2 cellular contexts compared by ENCODE assay signal in the genomic region with DNA sequence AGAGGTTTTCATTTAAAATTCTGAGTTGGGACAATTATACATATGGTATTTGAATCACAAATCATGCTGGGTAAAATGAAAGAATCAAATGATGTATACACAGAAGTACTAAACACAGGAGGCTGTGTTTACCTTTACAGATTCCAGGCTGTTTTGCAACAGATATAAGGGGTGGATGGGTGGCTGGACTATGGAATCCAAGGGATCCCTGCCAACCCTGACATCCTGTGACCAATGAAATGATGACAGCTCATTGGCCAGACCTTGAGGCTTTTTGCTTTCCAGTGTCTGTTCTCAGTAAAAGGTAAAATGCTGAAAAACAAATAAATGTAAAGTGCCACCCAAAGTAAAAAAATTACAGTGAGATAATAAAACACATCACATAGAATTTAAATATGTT.
TF ChIP-seq lines count a peak whose summit lies in the region.

No MANE protein-coding gene starts in this region.

TF ChIP-seq in IMR-90, 13 proteins besides CTCF, POLR2A, EP300 and RAD21:
- TF ChIP-seq MXI1 (IDR thresholded peaks at IDR 0.05; ENCODE audit: borderline replicate concordance, low read depth, low read length) = no peak
- TF ChIP-seq CEBPB (IDR thresholded peaks at IDR 0.05; ENCODE audit: low read depth, low read length) = peak; percentile 97
- TF ChIP-seq CHD1 (IDR thresholded peaks at IDR 0.05; ENCODE audit: low read depth, low read length) = no peak
- no peak for TF ChIP-seq BHLHE40 (IDR thresholded peaks at IDR 0.05; ENCODE audit: low read depth, low read length)

TF ChIP-seq in HepG2, 621 proteins besides CTCF, POLR2A, EP300 and RAD21 (continues in another document):
- TF ChIP-seq JUN (CRISPR knock-in tag; IDR thresholded peaks at IDR 0.05) (no peak), ZMYM2 (CRISPR knock-in tag; IDR thresholded peaks at IDR 0.05) (no peak), SOX13 (IDR thresholded peaks at IDR 0.05) (no peak), SOX13 (CRISPR knock-in tag; conservative IDR thresholded peaks at IDR 0.05 in 1 of 2, IDR thresholded peaks at IDR 0.05 in 1 of 2) (0 out of 4 replicates have a peak, but pooled peaks of 1 of the 2 experiments have one; percentile 17), NCOA2 (CRISPR knock-in tag; IDR thresholded peaks at IDR 0.05) (0 out of 2 replicates have a peak, but pooled peaks have one; percentile 26), NR2F1 (CRISPR knock-in tag; IDR thresholded peaks at IDR 0.05) (peak in 1 of 2 experiments; percentile 36; a peak in 1 of 4 replicates), ZNF709 (CRISPR knock-in tag; IDR thresholded peaks at IDR 0.05) (no peak), HMGA1 (CRISPR knock-in tag; conservative IDR thresholded peaks at IDR 0.05) (no peak), SOX5 (CRISPR knock-in tag; IDR thresholded peaks at IDR 0.05; ENCODE audit: borderline replicate concordance) (peak; percentile 20; the same call in 1 of the 2 replicates), NR2F6 (IDR thresholded peaks at IDR 0.05) (no peak), NR2F6 (CRISPR knock-in tag; IDR thresholded peaks at IDR 0.05) (no peak), FOXP1 (IDR thresholded peaks at IDR 0.05) (no peak), FOXP1 (CRISPR knock-in tag; IDR thresholded peaks at IDR 0.05) (peak; percentile 56), ARID3A (IDR thresholded peaks at IDR 0.05; ENCODE audit: low read depth, low read length) (peak; percentile 55; the same call in 1 of the 2 replicates), THAP11 (CRISPR knock-in tag; IDR thresholded peaks at IDR 0.05) (0 out of 2 replicates have a peak, but pooled peaks have one; percentile 18), ZNF644 (CRISPR knock-in tag; IDR thresholded peaks at IDR 0.05; ENCODE audit: low read depth) (peak; percentile 83), TFE3 (CRISPR knock-in tag; IDR thresholded peaks at IDR 0.05) (0 out of 2 replicates have a peak, but pooled peaks have one; percentile 28), ZMAT3 (CRISPR knock-in tag; conservative IDR thresholded peaks at IDR 0.05) (no peak), CEBPB (IDR thresholded peaks at IDR 0.05; ENCODE audit: borderline replicate concordance, low read depth, low read length) (peak; percentile 89), ZNF281 (CRISPR knock-in tag; IDR thresholded peaks at IDR 0.05; ENCODE audit: borderline replicate concordance) (peak; percentile 32; the same call in 1 of the 2 replicates), FOSL2 (CRISPR knock-in tag; IDR thresholded peaks at IDR 0.05) (peak; percentile 39; the same call in 1 of the 2 replicates), BCL6 (CRISPR knock-in tag; IDR thresholded peaks at IDR 0.05) (peak; percentile 47; the same call in 1 of the 2 replicates), ZNF331 (CRISPR knock-in tag; IDR thresholded peaks at IDR 0.05) (peak; percentile 12; the same call in 1 of the 2 replicates), ZMYM4 (CRISPR knock-in tag; IDR thresholded peaks at IDR 0.05) (peak; percentile 27; the same call in 1 of the 2 replicates), NFYC (CRISPR knock-in tag; IDR thresholded peaks at IDR 0.05) (peak; percentile 45; the same call in 1 of the 2 replicates), FOXA1 (IDR thresholded peaks at IDR 0.05) (0 out of 2 replicates have a peak, but pooled peaks have one; percentile 11), FOXA1 (CRISPR knock-in tag; IDR thresholded peaks at IDR 0.05) (peak; percentile 73), SRSF9 (IDR thresholded peaks at IDR 0.05; ENCODE audit: borderline replicate concordance, insufficient read depth, low read depth, low read length, poor library complexity, severe bottlenecking) (no peak), NKX3-1 (CRISPR knock-in tag; IDR thresholded peaks at IDR 0.05) (no peak), NFIC (IDR thresholded peaks at IDR 0.05; ENCODE audit: low read length) (peak; percentile 44; the same call in 1 of the 2 replicates), GABPA (IDR thresholded peaks at IDR 0.05; ENCODE audit: low read depth, low read length) (no peak), GABPA (CRISPR knock-in tag; IDR thresholded peaks at IDR 0.05; ENCODE audit: low read depth) (peak; percentile 58; the same call in 1 of the 2 replicates), MATR3 (CRISPR knock-in tag; IDR thresholded peaks at IDR 0.05) (no peak), NONO (IDR thresholded peaks at IDR 0.05) (no peak), NONO (CRISPR knock-in tag; conservative IDR thresholded peaks at IDR 0.05) (no peak), GATAD2A (CRISPR knock-in tag; IDR thresholded peaks at IDR 0.05) (peak; percentile 48)
- TF ChIP-seq, protein P1, sequence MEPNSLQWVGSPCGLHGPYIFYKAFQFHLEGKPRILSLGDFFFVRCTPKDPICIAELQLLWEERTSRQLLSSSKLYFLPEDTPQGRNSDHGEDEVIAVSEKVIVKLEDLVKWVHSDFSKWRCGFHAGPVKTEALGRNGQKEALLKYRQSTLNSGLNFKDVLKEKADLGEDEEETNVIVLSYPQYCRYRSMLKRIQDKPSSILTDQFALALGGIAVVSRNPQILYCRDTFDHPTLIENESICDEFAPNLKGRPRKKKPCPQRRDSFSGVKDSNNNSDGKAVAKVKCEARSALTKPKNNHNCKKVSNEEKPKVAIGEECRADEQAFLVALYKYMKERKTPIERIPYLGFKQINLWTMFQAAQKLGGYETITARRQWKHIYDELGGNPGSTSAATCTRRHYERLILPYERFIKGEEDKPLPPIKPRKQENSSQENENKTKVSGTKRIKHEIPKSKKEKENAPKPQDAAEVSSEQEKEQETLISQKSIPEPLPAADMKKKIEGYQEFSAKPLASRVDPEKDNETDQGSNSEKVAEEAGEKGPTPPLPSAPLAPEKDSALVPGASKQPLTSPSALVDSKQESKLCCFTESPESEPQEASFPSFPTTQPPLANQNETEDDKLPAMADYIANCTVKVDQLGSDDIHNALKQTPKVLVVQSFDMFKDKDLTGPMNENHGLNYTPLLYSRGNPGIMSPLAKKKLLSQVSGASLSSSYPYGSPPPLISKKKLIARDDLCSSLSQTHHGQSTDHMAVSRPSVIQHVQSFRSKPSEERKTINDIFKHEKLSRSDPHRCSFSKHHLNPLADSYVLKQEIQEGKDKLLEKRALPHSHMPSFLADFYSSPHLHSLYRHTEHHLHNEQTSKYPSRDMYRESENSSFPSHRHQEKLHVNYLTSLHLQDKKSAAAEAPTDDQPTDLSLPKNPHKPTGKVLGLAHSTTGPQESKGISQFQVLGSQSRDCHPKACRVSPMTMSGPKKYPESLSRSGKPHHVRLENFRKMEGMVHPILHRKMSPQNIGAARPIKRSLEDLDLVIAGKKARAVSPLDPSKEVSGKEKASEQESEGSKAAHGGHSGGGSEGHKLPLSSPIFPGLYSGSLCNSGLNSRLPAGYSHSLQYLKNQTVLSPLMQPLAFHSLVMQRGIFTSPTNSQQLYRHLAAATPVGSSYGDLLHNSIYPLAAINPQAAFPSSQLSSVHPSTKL (CRISPR knock-in tag; IDR thresholded peaks at IDR 0.05) = peak; percentile 64
- TF ChIP-seq, protein P2, sequence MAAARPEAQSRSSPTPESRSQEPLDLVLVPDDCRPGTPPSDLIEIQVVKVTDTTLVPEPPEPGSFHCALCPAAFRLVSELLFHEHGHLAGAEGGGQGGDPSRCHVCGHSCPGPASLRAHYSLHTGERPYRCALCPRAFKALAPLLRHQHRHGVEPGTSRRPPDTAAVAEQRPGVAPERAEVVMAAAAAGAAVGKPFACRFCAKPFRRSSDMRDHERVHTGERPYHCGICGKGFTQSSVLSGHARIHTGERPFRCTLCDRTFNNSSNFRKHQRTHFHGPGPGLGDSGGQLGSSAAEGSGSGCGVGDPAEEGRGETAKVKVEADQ (CRISPR knock-in tag; IDR thresholded peaks at IDR 0.05; ENCODE audit: borderline replicate concordance) = no peak
- TF ChIP-seq, protein P3, sequence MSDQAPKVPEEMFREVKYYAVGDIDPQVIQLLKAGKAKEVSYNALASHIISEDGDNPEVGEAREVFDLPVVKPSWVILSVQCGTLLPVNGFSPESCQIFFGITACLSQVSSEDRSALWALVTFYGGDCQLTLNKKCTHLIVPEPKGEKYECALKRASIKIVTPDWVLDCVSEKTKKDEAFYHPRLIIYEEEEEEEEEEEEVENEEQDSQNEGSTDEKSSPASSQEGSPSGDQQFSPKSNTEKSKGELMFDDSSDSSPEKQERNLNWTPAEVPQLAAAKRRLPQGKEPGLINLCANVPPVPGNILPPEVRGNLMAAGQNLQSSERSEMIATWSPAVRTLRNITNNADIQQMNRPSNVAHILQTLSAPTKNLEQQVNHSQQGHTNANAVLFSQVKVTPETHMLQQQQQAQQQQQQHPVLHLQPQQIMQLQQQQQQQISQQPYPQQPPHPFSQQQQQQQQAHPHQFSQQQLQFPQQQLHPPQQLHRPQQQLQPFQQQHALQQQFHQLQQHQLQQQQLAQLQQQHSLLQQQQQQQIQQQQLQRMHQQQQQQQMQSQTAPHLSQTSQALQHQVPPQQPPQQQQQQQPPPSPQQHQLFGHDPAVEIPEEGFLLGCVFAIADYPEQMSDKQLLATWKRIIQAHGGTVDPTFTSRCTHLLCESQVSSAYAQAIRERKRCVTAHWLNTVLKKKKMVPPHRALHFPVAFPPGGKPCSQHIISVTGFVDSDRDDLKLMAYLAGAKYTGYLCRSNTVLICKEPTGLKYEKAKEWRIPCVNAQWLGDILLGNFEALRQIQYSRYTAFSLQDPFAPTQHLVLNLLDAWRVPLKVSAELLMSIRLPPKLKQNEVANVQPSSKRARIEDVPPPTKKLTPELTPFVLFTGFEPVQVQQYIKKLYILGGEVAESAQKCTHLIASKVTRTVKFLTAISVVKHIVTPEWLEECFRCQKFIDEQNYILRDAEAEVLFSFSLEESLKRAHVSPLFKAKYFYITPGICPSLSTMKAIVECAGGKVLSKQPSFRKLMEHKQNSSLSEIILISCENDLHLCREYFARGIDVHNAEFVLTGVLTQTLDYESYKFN (CRISPR knock-in tag; conservative IDR thresholded peaks at IDR 0.05) = peak; percentile 52; the same call in 1 of the 2 replicates
- TF ChIP-seq, protein P4, sequence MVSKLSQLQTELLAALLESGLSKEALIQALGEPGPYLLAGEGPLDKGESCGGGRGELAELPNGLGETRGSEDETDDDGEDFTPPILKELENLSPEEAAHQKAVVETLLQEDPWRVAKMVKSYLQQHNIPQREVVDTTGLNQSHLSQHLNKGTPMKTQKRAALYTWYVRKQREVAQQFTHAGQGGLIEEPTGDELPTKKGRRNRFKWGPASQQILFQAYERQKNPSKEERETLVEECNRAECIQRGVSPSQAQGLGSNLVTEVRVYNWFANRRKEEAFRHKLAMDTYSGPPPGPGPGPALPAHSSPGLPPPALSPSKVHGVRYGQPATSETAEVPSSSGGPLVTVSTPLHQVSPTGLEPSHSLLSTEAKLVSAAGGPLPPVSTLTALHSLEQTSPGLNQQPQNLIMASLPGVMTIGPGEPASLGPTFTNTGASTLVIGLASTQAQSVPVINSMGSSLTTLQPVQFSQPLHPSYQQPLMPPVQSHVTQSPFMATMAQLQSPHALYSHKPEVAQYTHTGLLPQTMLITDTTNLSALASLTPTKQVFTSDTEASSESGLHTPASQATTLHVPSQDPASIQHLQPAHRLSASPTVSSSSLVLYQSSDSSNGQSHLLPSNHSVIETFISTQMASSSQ (IDR thresholded peaks at IDR 0.05; ENCODE audit: low read depth) = no peak
- TF ChIP-seq, protein P4 (CRISPR knock-in tag; IDR thresholded peaks at IDR 0.05; ENCODE audit: borderline replicate concordance) = no peak
